ENCODE assay signal across 4 cellular contexts in genomic region chr4:144403903-144404302, GRCh38.
"Had no signal": no experiment of that assay in that cellular context is flagged by ENCODE, and none has a peak within 500 bp of the region (broad histone marks: within the 10 kb centered on the region; RNA-seq: fewer than 3 reads in every experiment).

No MANE protein-coding gene starts in this region.

- H3K4me3 ChIP-seq: GM23338 had no signal

- DNase-seq: H9, HCEC 1CT, IMR-90 had no signal

- ATAC-seq: GM23338 had no signal
